In genomic region chr12:46267618-46268348, GRCh38 we compare ENCODE assay signal across 8 cellular contexts. TPM values are rescaled to one million over a fixed set of nuclear protein-coding genes. Genes with fewer than 3 reads are reported as not detected.
DNase-seq lines count a peak whose midpoint lies in the region; ATAC-seq and TF ChIP-seq lines count a peak whose summit lies in the region.

No MANE protein-coding gene starts in this region.

- H3K27me3 Mint-ChIP-seq in activated naive CD8-positive, alpha-beta T cell treated with anti-CD3 and anti-CD28 coated beads, Interleukin-2, amount 50 U/mL, for 24 hours, result no peaks in the 10 kb centered on the region

- H3K4me1 ChIP-seq in OCI-LY7 (ENCODE audit: insufficient read depth, low read length, poor library complexity, severe bottlenecking), result peaks cover 55% of the 10 kb centered on the region

- H3K9me3 ChIP-seq in OCI-LY7 (ENCODE audit: low read length), result no peaks in the 10 kb centered on the region

- POLR2A ChIA-PET in OCI-LY7 (lab: Charles Lee), result interaction anchor here (0.7 to 5.1 kb wide), 4 partner anchors 12 to 103 kb away, joined by 3 to 36 read pairs (median 4); no protein-coding TSS in a partner anchor

- peaks cover 26% of the 10 kb centered on the region for H3K36me3 Mint-ChIP-seq in activated naive CD8-positive, alpha-beta T cell treated with anti-CD3 and anti-CD28 coated beads, Interleukin-2, amount 50 U/mL, for 24 hours (ENCODE audit: low read depth)

- H3K36me3 ChIP-seq in OCI-LY7 (ENCODE audit: insufficient read depth, low read length), result peaks cover 55% of the 10 kb centered on the region

- no peak overlapping the region for H3K27ac Mint-ChIP-seq in activated naive CD8-positive, alpha-beta T cell treated with anti-CD3 and anti-CD28 coated beads, Interleukin-2, amount 50 U/mL, for 24 hours

- peaks cover 69% of the 10 kb centered on the region for H3K79me2 ChIP-seq in OCI-LY7 (ENCODE audit: insufficient read depth, low read depth, low read length)

- H3K4me2 ChIP-seq in OCI-LY7 (ENCODE audit: low read length), result peak overlapping the region; percentile 99

- TF ChIP-seq CTCF in OCI-LY7 (conservative IDR thresholded peaks at IDR 0.05; ENCODE audit: low read length), result no peak

- BruUV-seq in OCI-LY7 (replicated peaks; lab: Mats Ljungman, UMichigan), result no TSS peak

- peaks cover 42% of the 10 kb centered on the region for H4K20me1 ChIP-seq in OCI-LY7 (ENCODE audit: insufficient read depth, low read length)

- H3K27ac ChIP-seq in OCI-LY7 (ENCODE audit: low read depth, low read length, poor library complexity, severe bottlenecking), result peak overlapping the region; percentile 91

- peak; percentile 47 to 88 (median 86) for DNase-seq in NCI-H1417 (lab: John Stamatoyannopoulos, UW)
- no peak for DNase-seq in NCI-H1417 treated with DMSO at 0.1 percent for 48 hours (lab: John Stamatoyannopoulos, UW)
- DNase-seq in OCI-LY7 (ENCODE audit: low spot score), result peak; percentile 53
- peak; percentile 38 for DNase-seq in activated naive CD8-positive, alpha-beta T cell treated with anti-CD3 and anti-CD28 coated beads, Interleukin-2, amount 50 U/mL, for 24 hours
- peak; percentile 57 for DNase-seq in stimulated activated CD4-positive, alpha-beta T cell treated with anti-CD3 and anti-CD28 coated beads, Interleukin-15, amount 100 ng/mL, for 24 hours
- no peak for DNase-seq in NCI-H1694 (lab: John Stamatoyannopoulos, UW)

- H2AFZ ChIP-seq in OCI-LY7 (ENCODE audit: low read length), result peak overlapping the region; percentile 56; the same call in 1 of the 2 replicates

- ATAC-seq in activated naive CD8-positive, alpha-beta T cell treated with anti-CD3 and anti-CD28 coated beads, Interleukin-2, amount 50 U/mL, for 24 hours, result no peak
- ATAC-seq in HG03460 (IDR thresholded peaks at IDR 0.05; ENCODE audit: unreplicated experiment), result no peak

- H3K4me3 ChIP-seq in OCI-LY7 (ENCODE audit: low read depth, low read length, poor library complexity, severe bottlenecking) (peak overlapping the region; percentile 92), iPS-11a (ENCODE audit: low read depth, low read length) (peak overlapping the region; percentile 99)

- no peaks in the 10 kb centered on the region for H3K9me3 Mint-ChIP-seq in activated naive CD8-positive, alpha-beta T cell treated with anti-CD3 and anti-CD28 coated beads, Interleukin-2, amount 50 U/mL, for 24 hours

- CTCF ChIA-PET in OCI-LY7 (lab: Charles Lee; ENCODE audit: unreplicated experiment), result no interaction called here

- intact Hi-C loops in OCI-LY7 (cut with micrococcal nuclease; ENCODE audit: unreplicated experiment), result loop anchor here (1.0 to 10.0 kb wide), 5 partner anchors 49 to 947 kb away; partner anchors contain the start of genes ARID2 and SCAF11

- H3K4me3 Mint-ChIP-seq in activated naive CD8-positive, alpha-beta T cell treated with anti-CD3 and anti-CD28 coated beads, Interleukin-2, amount 50 U/mL, for 24 hours, result no peak overlapping the region

- H3K9me2 ChIP-seq in OCI-LY7 (ENCODE audit: insufficient read depth, low read length), result no peaks in the 10 kb centered on the region

- H3K4me1 Mint-ChIP-seq in activated naive CD8-positive, alpha-beta T cell treated with anti-CD3 and anti-CD28 coated beads, Interleukin-2, amount 50 U/mL, for 24 hours, result peaks cover 42% of the 10 kb centered on the region

RNA-seq across cellular contexts. Expression of gene SLC38A1, which starts 1.1 kb away (rescaled TPM):
- total RNA-seq in OCI-LY7 (2014; rRNA removed; shearing (Covaris generic)), result 114 and 117 TPM in 2 replicates
- total RNA-seq in OCI-LY7 (2022), result 163 and 165 TPM in 2 replicates

Comparison
In these comparisons a context has a peak if more than half of its experiments do, and no peak if none do; other contexts are left out.
1. DNase-seq: peak in NCI-H1417 (3 of 3), OCI-LY7 (single experiment), activated naive CD8-positive, alpha-beta T cell treated with anti-CD3 and anti-CD28 coated beads, Interleukin-2, amount 50 U/mL, for 24 hours (single experiment) and stimulated activated CD4-positive, alpha-beta T cell treated with anti-CD3 and anti-CD28 coated beads, Interleukin-15, amount 100 ng/mL, for 24 hours (single experiment); none in NCI-H1417 treated with DMSO at 0.1 percent for 48 hours (single experiment) and NCI-H1694 (single experiment).